Comparison of ENCODE assay signal across 8 cellular contexts in the genomic region with DNA sequence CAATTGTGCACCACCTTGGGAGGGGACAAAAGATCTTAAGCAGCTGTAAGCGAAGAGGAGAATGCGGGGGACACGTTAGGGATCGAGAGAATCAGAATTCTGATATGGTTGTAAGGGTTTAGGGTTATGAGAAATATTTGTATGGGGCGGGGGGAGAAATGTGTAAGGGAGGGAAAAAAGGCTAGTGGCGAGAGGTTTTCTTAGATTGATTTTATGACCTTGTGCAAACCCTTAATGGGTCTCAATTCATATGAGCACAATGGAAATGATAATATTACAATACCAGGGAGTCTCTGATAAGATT. TPM values are rescaled to one million over a fixed set of nuclear protein-coding genes. Genes with fewer than 3 reads are reported as not detected.
A peak's percentile ranks its signal among the peaks of the same experiment; 100 is the strongest.
DNase-seq lines count a peak whose midpoint lies in the region; ATAC-seq and TF ChIP-seq lines count a peak whose summit lies in the region.

No MANE protein-coding gene starts in this region.

- peaks cover 21% of the 10 kb centered on the region for H3K4me1 ChIP-seq in adipocyte (ENCODE audit: control insufficient read depth, insufficient read depth, low read length)

- H3K27ac ChIP-seq in temporal lobe (ENCODE audit: low read depth, low read length) = peak overlapping the region; percentile 71

- no peaks in the 10 kb centered on the region for H3K9me3 ChIP-seq in adipocyte (ENCODE audit: control insufficient read depth, low read length)

- no peaks in the 10 kb centered on the region for H3K27me3 ChIP-seq in adipocyte (replicated peaks; ENCODE audit: control insufficient read depth, insufficient read depth, low read length)
- H3K27me3 ChIP-seq in kidney epithelial cell (ENCODE audit: control insufficient read depth, insufficient read depth, low read length) = no peaks in the 10 kb centered on the region

- peak overlapping the region; percentile 96 for H3K4me3 ChIP-seq in adipocyte (ENCODE audit: low read length)
- H3K4me3 ChIP-seq in kidney epithelial cell (ENCODE audit: low read depth, low read length) = peak overlapping the region; percentile 82

- DNase-seq in NCI-H1092 treated with DMSO at 0.1 percent for 48 hours (lab: John Stamatoyannopoulos, UW) = peak; percentile 64
- no peak for DNase-seq in NCI-H1092 (lab: John Stamatoyannopoulos, UW)
- DNase-seq in adipocyte (ENCODE audit: low read depth) = no peak
- DNase-seq in kidney epithelial cell (ENCODE audit: low read depth) = no peak
- DNase-seq in GOT3 (lab: John Stamatoyannopoulos, UW) = no peak
- DNase-seq in ecto neural progenitor cell (ENCODE audit: low spot score) = no peak

- TF ChIP-seq CTCF in kidney epithelial cell (IDR thresholded peaks at IDR 0.05; ENCODE audit: insufficient read depth, low read length, poor library complexity, severe bottlenecking) = no peak

- ATAC-seq in HG02870 (IDR thresholded peaks at IDR 0.05; ENCODE audit: unreplicated experiment) = no peak

- H3K9ac ChIP-seq in adipocyte (ENCODE audit: low read length) = peak overlapping the region; percentile 95

- H3K36me3 ChIP-seq in adipocyte (ENCODE audit: control insufficient read depth, insufficient read depth, low read length, severe bottlenecking) = peaks cover 1% of the 10 kb centered on the region
- peaks cover 1% of the 10 kb centered on the region for H3K36me3 ChIP-seq in kidney epithelial cell (ENCODE audit: control insufficient read depth, insufficient read depth, low read length)

RNA-seq across cellular contexts. Expression of gene NDUFA9, which starts 0.4 kb away (rescaled TPM):
- total RNA-seq in kidney epithelial cell = 66.0 and 73.7 TPM in 2 replicates
- total RNA-seq in temporal lobe = 20.4 TPM

RNA-seq across cellular contexts. Expression of gene AKAP3, which starts 0.5 kb away (rescaled TPM):
- 4.0 and 6.6 TPM in 2 replicates for total RNA-seq in kidney epithelial cell
- total RNA-seq in temporal lobe = 1.5 TPM
